ENCODE assay signal across 1 cellular context in genomic region chr2:45611020-45611737, GRCh38.
TF ChIP-seq lines count a peak whose summit lies in the region.

TSS of gene SRBD1 (minus strand) at chr2:45611267. CDS start at chr2:45605441, 5,826 bp downstream.

TF ChIP-seq in HepG2, 621 proteins besides CTCF, POLR2A, EP300 and RAD21 (continued from another document and continues in another):
- TF ChIP-seq DZIP1 (CRISPR knock-in tag; IDR thresholded peaks at IDR 0.05) (no peak), MIER2 (CRISPR knock-in tag; IDR thresholded peaks at IDR 0.05) (no peak), NFE2 (CRISPR knock-in tag; IDR thresholded peaks at IDR 0.05) (no peak), REXO4 (CRISPR knock-in tag; IDR thresholded peaks at IDR 0.05; ENCODE audit: borderline replicate concordance) (no peak), ZNF552 (CRISPR knock-in tag; IDR thresholded peaks at IDR 0.05; ENCODE audit: borderline replicate concordance) (no peak), PRPF4 (IDR thresholded peaks at IDR 0.05; ENCODE audit: low read depth, low read length, poor library complexity, severe bottlenecking) (no peak), PCBP2 (optimal IDR thresholded peaks at IDR 0.05; ENCODE audit: low read depth, low read length, poor library complexity, severe bottlenecking) (no peak), ZNF619 (CRISPR knock-in tag; IDR thresholded peaks at IDR 0.05) (no peak), PHF5A (CRISPR knock-in tag; IDR thresholded peaks at IDR 0.05; ENCODE audit: low read depth, unreplicated experiment) (no peak), MTF1 (CRISPR knock-in tag; IDR thresholded peaks at IDR 0.05) (no peak), HOXA5 (CRISPR knock-in tag; IDR thresholded peaks at IDR 0.05) (peak; percentile 69; the same call in 1 of the 2 replicates), ZNF710 (CRISPR knock-in tag; IDR thresholded peaks at IDR 0.05; ENCODE audit: borderline replicate concordance) (no peak), CBX2 (IDR thresholded peaks at IDR 0.05; ENCODE audit: low read depth, low read length) (no peak), CBX2 (CRISPR knock-in tag; IDR thresholded peaks at IDR 0.05; ENCODE audit: low read depth) (no peak), RBFOX2 (IDR thresholded peaks at IDR 0.05; ENCODE audit: low read depth, low read length) (peak; percentile 87), ZSCAN9 (CRISPR knock-in tag; IDR thresholded peaks at IDR 0.05; ENCODE audit: borderline replicate concordance) (peak; percentile 54; the same call in 1 of the 2 replicates), MAZ (IDR thresholded peaks at IDR 0.05; ENCODE audit: borderline replicate concordance, low read depth, low read length) (no peak; the same call in 1 of the 2 replicates), MAZ (CRISPR knock-in tag; IDR thresholded peaks at IDR 0.05; ENCODE audit: low read depth) (no peak), RFX5 (IDR thresholded peaks at IDR 0.05; ENCODE audit: low read depth, low read length) (no peak), HINFP (CRISPR knock-in tag; IDR thresholded peaks at IDR 0.05; ENCODE audit: low read depth) (peak; percentile 92), RNF2 (conservative IDR thresholded peaks at IDR 0.05; ENCODE audit: low read depth) (no peak), SOX6 (IDR thresholded peaks at IDR 0.05) (no peak), SOX6 (CRISPR knock-in tag; IDR thresholded peaks at IDR 0.05) (peak; percentile 55), DR1 (CRISPR knock-in tag; IDR thresholded peaks at IDR 0.05) (no peak), TEAD3 (CRISPR knock-in tag; optimal IDR thresholded peaks at IDR 0.05; ENCODE audit: borderline replicate concordance) (peak; percentile 77), SP4 (CRISPR knock-in tag; IDR thresholded peaks at IDR 0.05) (peak; percentile 59), IKZF5 (CRISPR knock-in tag; IDR thresholded peaks at IDR 0.05) (peak; percentile 67), HDAC1 (CRISPR knock-in tag; IDR thresholded peaks at IDR 0.05) (peak; percentile 83), CREB1 (IDR thresholded peaks at IDR 0.05) (0 out of 2 replicates have a peak, but pooled peaks have one; percentile 41), CREB1 (CRISPR knock-in tag; IDR thresholded peaks at IDR 0.05) (peak; percentile 38), ZNF234 (CRISPR knock-in tag; conservative IDR thresholded peaks at IDR 0.05) (peak; percentile 57; the same call in 1 of the 2 replicates), TAF1 (CRISPR knock-in tag; IDR thresholded peaks at IDR 0.05) (peak; percentile 56), FOXP1 (IDR thresholded peaks at IDR 0.05) (no peak), FOXP1 (CRISPR knock-in tag; IDR thresholded peaks at IDR 0.05) (no peak), ESRRA (CRISPR knock-in tag; IDR thresholded peaks at IDR 0.05; ENCODE audit: low read depth) (no peak), ERF (CRISPR knock-in tag; IDR thresholded peaks at IDR 0.05) (no peak), MEF2D (CRISPR knock-in tag; IDR thresholded peaks at IDR 0.05) (peak; percentile 25; the same call in 1 of the 2 replicates), SRSF4 (IDR thresholded peaks at IDR 0.05; ENCODE audit: low read depth, low read length, poor library complexity, severe bottlenecking) (no peak), TEAD2 (CRISPR knock-in tag; IDR thresholded peaks at IDR 0.05) (no peak), ZNF510 (CRISPR knock-in tag; IDR thresholded peaks at IDR 0.05; ENCODE audit: low read depth) (0 out of 2 replicates have a peak, but pooled peaks have one; percentile 25), BRD4 (CRISPR knock-in tag; IDR thresholded peaks at IDR 0.05) (no peak), ZNF17 (CRISPR knock-in tag; IDR thresholded peaks at IDR 0.05) (no peak), PHF21A (CRISPR knock-in tag; IDR thresholded peaks at IDR 0.05) (no peak), SNRNP70 (IDR thresholded peaks at IDR 0.05; ENCODE audit: low read depth, low read length) (no peak), ZNF670 (CRISPR knock-in tag; IDR thresholded peaks at IDR 0.05; ENCODE audit: borderline replicate concordance) (no peak)
- TF ChIP-seq, protein P1, sequence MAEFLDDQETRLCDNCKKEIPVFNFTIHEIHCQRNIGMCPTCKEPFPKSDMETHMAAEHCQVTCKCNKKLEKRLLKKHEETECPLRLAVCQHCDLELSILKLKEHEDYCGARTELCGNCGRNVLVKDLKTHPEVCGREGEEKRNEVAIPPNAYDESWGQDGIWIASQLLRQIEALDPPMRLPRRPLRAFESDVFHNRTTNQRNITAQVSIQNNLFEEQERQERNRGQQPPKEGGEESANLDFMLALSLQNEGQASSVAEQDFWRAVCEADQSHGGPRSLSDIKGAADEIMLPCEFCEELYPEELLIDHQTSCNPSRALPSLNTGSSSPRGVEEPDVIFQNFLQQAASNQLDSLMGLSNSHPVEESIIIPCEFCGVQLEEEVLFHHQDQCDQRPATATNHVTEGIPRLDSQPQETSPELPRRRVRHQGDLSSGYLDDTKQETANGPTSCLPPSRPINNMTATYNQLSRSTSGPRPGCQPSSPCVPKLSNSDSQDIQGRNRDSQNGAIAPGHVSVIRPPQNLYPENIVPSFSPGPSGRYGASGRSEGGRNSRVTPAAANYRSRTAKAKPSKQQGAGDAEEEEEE (CRISPR knock-in tag; IDR thresholded peaks at IDR 0.05; ENCODE audit: borderline replicate concordance): no peak
- TF ChIP-seq, protein P2, sequence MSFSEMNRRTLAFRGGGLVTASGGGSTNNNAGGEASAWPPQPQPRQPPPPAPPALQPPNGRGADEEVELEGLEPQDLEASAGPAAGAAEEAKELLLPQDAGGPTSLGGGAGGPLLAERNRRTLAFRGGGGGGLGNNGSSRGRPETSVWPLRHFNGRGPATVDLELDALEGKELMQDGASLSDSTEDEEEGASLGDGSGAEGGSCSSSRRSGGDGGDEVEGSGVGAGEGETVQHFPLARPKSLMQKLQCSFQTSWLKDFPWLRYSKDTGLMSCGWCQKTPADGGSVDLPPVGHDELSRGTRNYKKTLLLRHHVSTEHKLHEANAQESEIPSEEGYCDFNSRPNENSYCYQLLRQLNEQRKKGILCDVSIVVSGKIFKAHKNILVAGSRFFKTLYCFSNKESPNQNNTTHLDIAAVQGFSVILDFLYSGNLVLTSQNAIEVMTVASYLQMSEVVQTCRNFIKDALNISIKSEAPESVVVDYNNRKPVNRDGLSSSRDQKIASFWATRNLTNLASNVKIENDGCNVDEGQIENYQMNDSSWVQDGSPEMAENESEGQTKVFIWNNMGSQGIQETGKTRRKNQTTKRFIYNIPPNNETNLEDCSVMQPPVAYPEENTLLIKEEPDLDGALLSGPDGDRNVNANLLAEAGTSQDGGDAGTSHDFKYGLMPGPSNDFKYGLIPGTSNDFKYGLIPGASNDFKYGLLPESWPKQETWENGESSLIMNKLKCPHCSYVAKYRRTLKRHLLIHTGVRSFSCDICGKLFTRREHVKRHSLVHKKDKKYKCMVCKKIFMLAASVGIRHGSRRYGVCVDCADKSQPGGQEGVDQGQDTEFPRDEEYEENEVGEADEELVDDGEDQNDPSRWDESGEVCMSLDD (CRISPR knock-in tag; IDR thresholded peaks at IDR 0.05; ENCODE audit: borderline replicate concordance): no peak
- TF ChIP-seq, protein P3, sequence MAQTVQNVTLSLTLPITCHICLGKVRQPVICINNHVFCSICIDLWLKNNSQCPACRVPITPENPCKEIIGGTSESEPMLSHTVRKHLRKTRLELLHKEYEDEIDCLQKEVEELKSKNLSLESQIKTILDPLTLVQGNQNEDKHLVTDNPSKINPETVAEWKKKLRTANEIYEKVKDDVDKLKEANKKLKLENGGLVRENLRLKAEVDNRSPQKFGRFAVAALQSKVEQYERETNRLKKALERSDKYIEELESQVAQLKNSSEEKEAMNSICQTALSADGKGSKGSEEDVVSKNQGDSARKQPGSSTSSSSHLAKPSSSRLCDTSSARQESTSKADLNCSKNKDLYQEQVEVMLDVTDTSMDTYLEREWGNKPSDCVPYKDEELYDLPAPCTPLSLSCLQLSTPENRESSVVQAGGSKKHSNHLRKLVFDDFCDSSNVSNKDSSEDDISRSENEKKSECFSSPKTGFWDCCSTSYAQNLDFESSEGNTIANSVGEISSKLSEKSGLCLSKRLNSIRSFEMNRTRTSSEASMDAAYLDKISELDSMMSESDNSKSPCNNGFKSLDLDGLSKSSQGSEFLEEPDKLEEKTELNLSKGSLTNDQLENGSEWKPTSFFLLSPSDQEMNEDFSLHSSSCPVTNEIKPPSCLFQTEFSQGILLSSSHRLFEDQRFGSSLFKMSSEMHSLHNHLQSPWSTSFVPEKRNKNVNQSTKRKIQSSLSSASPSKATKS (CRISPR knock-in tag; IDR thresholded peaks at IDR 0.05): 0 out of 2 replicates have a peak, but pooled peaks have one; percentile 64
- TF ChIP-seq, protein P4, sequence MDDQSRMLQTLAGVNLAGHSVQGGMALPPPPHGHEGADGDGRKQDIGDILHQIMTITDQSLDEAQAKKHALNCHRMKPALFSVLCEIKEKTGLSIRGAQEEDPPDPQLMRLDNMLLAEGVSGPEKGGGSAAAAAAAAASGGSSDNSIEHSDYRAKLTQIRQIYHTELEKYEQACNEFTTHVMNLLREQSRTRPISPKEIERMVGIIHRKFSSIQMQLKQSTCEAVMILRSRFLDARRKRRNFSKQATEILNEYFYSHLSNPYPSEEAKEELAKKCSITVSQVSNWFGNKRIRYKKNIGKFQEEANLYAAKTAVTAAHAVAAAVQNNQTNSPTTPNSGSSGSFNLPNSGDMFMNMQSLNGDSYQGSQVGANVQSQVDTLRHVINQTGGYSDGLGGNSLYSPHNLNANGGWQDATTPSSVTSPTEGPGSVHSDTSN (CRISPR knock-in tag; IDR thresholded peaks at IDR 0.05; ENCODE audit: borderline replicate concordance): no peak
- TF ChIP-seq, protein P5, sequence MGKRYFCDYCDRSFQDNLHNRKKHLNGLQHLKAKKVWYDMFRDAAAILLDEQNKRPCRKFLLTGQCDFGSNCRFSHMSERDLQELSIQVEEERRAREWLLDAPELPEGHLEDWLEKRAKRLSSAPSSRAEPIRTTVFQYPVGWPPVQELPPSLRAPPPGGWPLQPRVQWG (CRISPR knock-in tag; IDR thresholded peaks at IDR 0.05; ENCODE audit: borderline replicate concordance, low read depth): no peak
- TF ChIP-seq, protein P6, sequence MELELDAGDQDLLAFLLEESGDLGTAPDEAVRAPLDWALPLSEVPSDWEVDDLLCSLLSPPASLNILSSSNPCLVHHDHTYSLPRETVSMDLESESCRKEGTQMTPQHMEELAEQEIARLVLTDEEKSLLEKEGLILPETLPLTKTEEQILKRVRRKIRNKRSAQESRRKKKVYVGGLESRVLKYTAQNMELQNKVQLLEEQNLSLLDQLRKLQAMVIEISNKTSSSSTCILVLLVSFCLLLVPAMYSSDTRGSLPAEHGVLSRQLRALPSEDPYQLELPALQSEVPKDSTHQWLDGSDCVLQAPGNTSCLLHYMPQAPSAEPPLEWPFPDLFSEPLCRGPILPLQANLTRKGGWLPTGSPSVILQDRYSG (CRISPR knock-in tag; IDR thresholded peaks at IDR 0.05): 0 out of 2 replicates have a peak, but pooled peaks have one; percentile 3
